Comparison of ENCODE assay signal across 14 cellular contexts in genomic region chr13:19567820-19568534, GRCh38.
DNase-seq lines count a peak whose midpoint lies in the region; ATAC-seq and FAIRE-seq lines count a peak whose summit lies in the region.
"Had no signal": no experiment of that assay in that cellular context is flagged by ENCODE, and none has a peak within 500 bp of the region (broad histone marks: within the 10 kb centered on the region; RNA-seq: fewer than 3 reads in every experiment).

No MANE protein-coding gene starts in this region.

- peak; percentile 98 for FAIRE-seq in GM18507 (lab: Jason Lieb, UNC)

- ATAC-seq in GM21360 (IDR thresholded peaks at IDR 0.05; ENCODE audit: unreplicated experiment) (peak; percentile 75), HG02943 (IDR thresholded peaks at IDR 0.05; ENCODE audit: low read depth, unreplicated experiment) (peak; percentile 64), HG03571 (IDR thresholded peaks at IDR 0.05; ENCODE audit: unreplicated experiment) (peak; percentile 62)
- ATAC-seq: HCT116 had no signal

- DNase-seq in GM18507 (ENCODE audit: extremely low spot score, insufficient read length, low read depth) (no peak), NCI-H82 (lab: John Stamatoyannopoulos, UW) (no peak), T-helper 9 cell (no peak), NCI-H526 (lab: John Stamatoyannopoulos, UW) (no peak)
- DNase-seq in activated CD4-positive, alpha-beta T cell treated with anti-CD3 and anti-CD28 coated beads, Interleukin-2, amount 50 U/mL, for 48 hours = no peak
- DNase-seq: activated CD4-positive, alpha-beta T cell treated with anti-CD3 and anti-CD28 coated beads for 4 hours; cerebellar nuclear complex; EL; immature natural killer cell; NCI-H510A treated with DMSO at 0.1 percent for 48 hours had no signal
